19 cellular contexts compared by ENCODE assay signal in genomic region chr20:2780948-2781347, GRCh38. TPM values are rescaled to one million over a fixed set of nuclear protein-coding genes. Genes with fewer than 3 reads are reported as not detected.
DNase-seq lines count a peak whose midpoint lies in the region; ATAC-seq and TF ChIP-seq lines count a peak whose summit lies in the region.
"Had no signal": no experiment of that assay in that cellular context is flagged by ENCODE, and none has a peak within 500 bp of the region (broad histone marks: within the 10 kb centered on the region; RNA-seq: fewer than 3 reads in every experiment).

No MANE protein-coding gene starts in this region.

- H3K4me3 ChIP-seq in H7 (ENCODE audit: insufficient read depth, low read depth, low read length) (no peak overlapping the region), NB4 (ENCODE audit: low read depth, low read length) (no peak overlapping the region), ascending aorta (no peak overlapping the region)
- H3K4me3 ChIP-seq: GM23248 had no signal

- H3K27ac Mint-ChIP-seq in WTC11: no peak overlapping the region
- H3K27ac Mint-ChIP-seq: HFFc6 had no signal

- H3K27ac ChIP-seq in 22Rv1: no peak overlapping the region
- H3K27ac ChIP-seq in ascending aorta: no peak overlapping the region
- H3K27ac ChIP-seq: GM23248, KMS-11, RWPE1 had no signal

- H3K27me3 Mint-ChIP-seq in WTC11 (ENCODE audit: low read depth): peaks cover 20% of the 10 kb centered on the region

- DNase-seq in H7 (peak; percentile 60), NB4 (ENCODE audit: low read depth) (no peak), WTC11 (ENCODE audit: low spot score) (no peak), ascending aorta (ENCODE audit: low spot score in 2 of 2) (no peak), cerebellar nuclear complex (lab: John Stamatoyannopoulos, UW) (no peak), CD1c-positive myeloid dendritic cell (ENCODE audit: extremely low spot score) (no peak)
- DNase-seq: COR-L47, GM23248, HFFc6, NCI-H1436, NCI-H2081, NCI-H524, T-helper 2 cell had no signal

- ATAC-seq in WTC11 (peak; percentile 43), esophagus mucosa (no peak)

- H3K36me3 ChIP-seq in H7 (replicated peaks; ENCODE audit: control insufficient read depth, insufficient read depth, low read length) (no peaks in the 10 kb centered on the region), ascending aorta (no peaks in the 10 kb centered on the region)

- POLR2A ChIA-PET in WTC11 (lab: Charles Lee): no interaction called here

- intact Hi-C loops in ascending aorta (cut with DNase I): no loop called here

- CTCF ChIA-PET in WTC11 (lab: Charles Lee): interaction anchor here (0.5 to 1.2 kb wide), 2 partner anchors 9 to 25 kb away, joined by 3 to 5 read pairs; no protein-coding TSS in a partner anchor

- peaks cover 0 to 2% of the 10 kb centered on the region in 2 donors for H3K9me3 ChIP-seq in ascending aorta

- no peaks in the 10 kb centered on the region for H3K4me1 ChIP-seq in ascending aorta

- TF ChIP-seq CTCF in 22Rv1 (IDR thresholded peaks at IDR 0.05): peak; percentile 45
- peak; percentile 7 for TF ChIP-seq CTCF in NB4 (IDR thresholded peaks at IDR 0.05; ENCODE audit: low read depth, low read length)
- TF ChIP-seq CTCF in WTC11 (IDR thresholded peaks at IDR 0.05): no peak
- no peak for TF ChIP-seq CTCF in ascending aorta (IDR thresholded peaks at IDR 0.05)

- H3K27me3 ChIP-seq in H7 (ENCODE audit: control insufficient read depth, insufficient read depth, low read length) (no peaks in the 10 kb centered on the region), ascending aorta (no peaks in the 10 kb centered on the region)

- H3K4me1 Mint-ChIP-seq in WTC11: no peaks in the 10 kb centered on the region

- peaks cover 7% of the 10 kb centered on the region; the same call in 1 of the 2 replicates for H3K9me3 Mint-ChIP-seq in WTC11
- H3K9me3 Mint-ChIP-seq: HFFc6 had no signal

- H3K36me3 Mint-ChIP-seq in WTC11: no peaks in the 10 kb centered on the region
- H3K36me3 Mint-ChIP-seq: CD14-positive monocyte had no signal

- TF ChIP-seq POLR2A in NB4 (IDR thresholded peaks at IDR 0.05; ENCODE audit: extremely low read depth, insufficient read length): no peak

- no peak overlapping the region for H3K4me3 Mint-ChIP-seq in WTC11
- H3K4me3 Mint-ChIP-seq: CD14-positive monocyte, HFFc6 had no signal

TF ChIP-seq in WTC11, 78 proteins besides CTCF, POLR2A, EP300 and RAD21 (continues in another document):
- no peak for TF ChIP-seq ZBTB43 (CRISPR knock-in tag; IDR thresholded peaks at IDR 0.05)
- TF ChIP-seq ZNF512 (CRISPR knock-in tag; IDR thresholded peaks at IDR 0.05; ENCODE audit: borderline replicate concordance): no peak
- TF ChIP-seq ZNF671 (CRISPR knock-in tag; IDR thresholded peaks at IDR 0.05): no peak
- TF ChIP-seq ZNF263 (CRISPR knock-in tag; IDR thresholded peaks at IDR 0.05; ENCODE audit: low read depth): no peak
- no peak for TF ChIP-seq KAT7 (CRISPR knock-in tag; IDR thresholded peaks at IDR 0.05; ENCODE audit: borderline replicate concordance)
- TF ChIP-seq IRF1 (CRISPR knock-in tag; IDR thresholded peaks at IDR 0.05): no peak
- TF ChIP-seq RELA (CRISPR knock-in tag; IDR thresholded peaks at IDR 0.05; ENCODE audit: borderline replicate concordance): no peak
- TF ChIP-seq NFATC4 (CRISPR knock-in tag; IDR thresholded peaks at IDR 0.05): no peak
- no peak for TF ChIP-seq AFF4 (CRISPR knock-in tag; IDR thresholded peaks at IDR 0.05; ENCODE audit: borderline replicate concordance)
- no peak for TF ChIP-seq NR2C2 (CRISPR knock-in tag; IDR thresholded peaks at IDR 0.05)
- TF ChIP-seq ZNF423 (CRISPR knock-in tag; IDR thresholded peaks at IDR 0.05): no peak
- TF ChIP-seq ZNF396 (CRISPR knock-in tag; IDR thresholded peaks at IDR 0.05; ENCODE audit: borderline replicate concordance): no peak
- TF ChIP-seq TP53 (CRISPR knock-in tag; IDR thresholded peaks at IDR 0.05): no peak
- no peak for TF ChIP-seq TCF7 (CRISPR knock-in tag; IDR thresholded peaks at IDR 0.05; ENCODE audit: low read depth)
- TF ChIP-seq HMGA2 (CRISPR knock-in tag; IDR thresholded peaks at IDR 0.05): no peak
- TF ChIP-seq FOXP1 (CRISPR knock-in tag; IDR thresholded peaks at IDR 0.05; ENCODE audit: borderline replicate concordance): no peak
- TF ChIP-seq JAZF1 (CRISPR knock-in tag; IDR thresholded peaks at IDR 0.05): no peak

RNA-seq across cellular contexts. Expression of gene CPXM1, which starts 19.5 kb away (rescaled TPM):
- 105 and 109 TPM in 2 replicates for total RNA-seq in H7 (2014; rRNA removed; shearing (Covaris generic))
- total RNA-seq in WTC11 (2021): 51.2 to 57.1 TPM (median 54.6 TPM) in 3 replicates
- total RNA-seq in ascending aorta: not detected
- 2.0 TPM for total RNA-seq in esophagus mucosa
- total RNA-seq: GM23248 had no signal

RNA-seq across cellular contexts. Expression of gene C20orf141, which starts 33.8 kb away (rescaled TPM):
- total RNA-seq in H7 (2014; rRNA removed; shearing (Covaris generic)): not detected in 2 replicates
- not detected in 3 replicates for total RNA-seq in WTC11 (2021)
- total RNA-seq in ascending aorta: not detected
- not detected for total RNA-seq in esophagus mucosa
- total RNA-seq: A673, GM23248, HFFc6 had no signal

RNA-seq across cellular contexts. Expression of gene TMEM239, which starts 35.2 kb away (rescaled TPM):
- not detected in 2 replicates for total RNA-seq in H7 (2014; rRNA removed; shearing (Covaris generic))
- total RNA-seq in WTC11 (2021): not detected in 3 replicates
- total RNA-seq in ascending aorta: not detected
- not detected for total RNA-seq in esophagus mucosa
- total RNA-seq: A673, GM23248, HFFc6 had no signal

RNA-seq across cellular contexts. Expression of gene PCED1A, which starts 59.5 kb away (rescaled TPM):
- total RNA-seq in H7 (2014; rRNA removed; shearing (Covaris generic)): 21.8 and 23.6 TPM in 2 replicates
- total RNA-seq in WTC11 (2021) (19.7 to 37.0 TPM (median 33.5 TPM) in 3 replicates), ascending aorta (49.7 TPM), esophagus mucosa (16.5 TPM)

RNA-seq across cellular contexts. Expression of gene VPS16, which starts 59.6 kb away (rescaled TPM):
- 25.3 and 27.5 TPM in 2 replicates for total RNA-seq in H7 (2014; rRNA removed; shearing (Covaris generic))
- total RNA-seq in WTC11 (2021) (26.2 to 29.1 TPM (median 27.8 TPM) in 3 replicates), ascending aorta (61.1 TPM), esophagus mucosa (23.8 TPM)

Comparison
In these comparisons a context has a peak if more than half of its experiments do, and no peak if none do; other contexts are left out.
1. CTCF ChIP-seq: peak in 22Rv1 (single experiment) and NB4 (single experiment); none in WTC11 (single experiment) and ascending aorta (0 of 3).
2. RNA of gene CPXM1, which starts 19.5 kb away (total RNA-seq): 105 to 109 TPM in H7 and 51.2 to 57.1 TPM in WTC11; 2.0 TPM in esophagus mucosa (single experiment) and not detected in ascending aorta (single experiment); every median in the first group is over 10 times any median in the second.